ENCODE assay signal across 8 cellular contexts in the genomic region with DNA sequence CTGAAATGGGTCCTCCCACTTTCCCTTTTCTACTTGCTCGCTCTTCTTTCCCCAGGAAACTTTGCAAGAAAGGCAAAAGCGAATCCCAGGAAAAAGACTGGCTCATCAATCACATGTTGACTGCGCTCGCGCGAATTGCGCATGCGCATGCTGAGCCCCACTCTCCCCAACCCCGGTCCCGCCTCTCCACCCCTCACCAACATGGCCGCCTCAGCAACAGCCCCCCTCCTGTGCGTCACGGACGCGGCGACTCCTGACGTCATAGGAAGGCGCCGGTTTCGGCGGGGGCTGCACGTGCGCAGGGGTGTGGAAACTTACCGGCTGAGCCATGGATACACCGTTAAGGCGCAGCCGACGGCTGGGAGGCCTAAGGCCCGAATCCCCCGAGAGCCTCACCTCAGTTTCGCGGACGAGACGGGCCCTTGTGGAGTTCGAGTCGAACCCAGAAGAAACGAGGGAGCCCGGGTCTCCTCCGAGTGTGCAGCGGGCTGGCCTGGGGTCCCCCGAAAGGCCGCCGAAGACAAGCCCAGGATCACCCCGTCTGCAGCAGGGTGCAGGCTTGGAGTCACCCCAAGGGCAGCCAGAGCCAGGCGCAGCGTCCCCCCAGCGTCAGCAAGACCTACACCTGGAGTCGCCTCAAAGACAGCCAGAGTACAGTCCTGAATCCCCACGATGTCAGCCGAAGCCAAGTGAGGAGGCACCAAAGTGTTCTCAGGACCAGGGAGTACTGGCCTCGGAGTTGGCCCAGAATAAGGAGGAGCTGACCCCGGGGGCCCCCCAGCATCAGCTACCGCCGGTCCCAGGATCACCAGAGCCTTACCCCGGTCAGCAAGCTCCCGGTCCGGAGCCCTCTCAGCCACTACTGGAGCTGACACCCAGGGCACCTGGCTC.
DNase-seq lines count a peak whose midpoint lies in the region; TF ChIP-seq lines count a peak whose summit lies in the region.

A gene with protein sequence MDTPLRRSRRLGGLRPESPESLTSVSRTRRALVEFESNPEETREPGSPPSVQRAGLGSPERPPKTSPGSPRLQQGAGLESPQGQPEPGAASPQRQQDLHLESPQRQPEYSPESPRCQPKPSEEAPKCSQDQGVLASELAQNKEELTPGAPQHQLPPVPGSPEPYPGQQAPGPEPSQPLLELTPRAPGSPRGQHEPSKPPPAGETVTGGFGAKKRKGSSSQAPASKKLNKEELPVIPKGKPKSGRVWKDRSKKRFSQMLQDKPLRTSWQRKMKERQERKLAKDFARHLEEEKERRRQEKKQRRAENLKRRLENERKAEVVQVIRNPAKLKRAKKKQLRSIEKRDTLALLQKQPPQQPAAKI (plus strand): TSS at position 317 of the 891 bp plus-strand sequence. CDS start 12 bp downstream, at position 329.

- H3K4me3 Mint-ChIP-seq in activated naive CD4-positive, alpha-beta T cell treated with anti-CD3 and anti-CD28 coated beads, Interleukin-2, amount 50 U/mL, for 24 hours = peak within 1 kb of the TSS; percentile 98

- POLR2A ChIA-PET in HEK293T (lab: Yijun Ruan, JAX) = interaction anchor here (0.6 to 1.4 kb wide), 3 partner anchors 10 to 72 kb away, joined by 3 to 8 read pairs (median 4); partner anchors contain the start of gene TMEM109

- peaks cover 43% of the 10 kb centered on the region for H3K4me1 Mint-ChIP-seq in activated naive CD4-positive, alpha-beta T cell treated with anti-CD3 and anti-CD28 coated beads, Interleukin-2, amount 50 U/mL, for 24 hours

- H3K27me3 Mint-ChIP-seq in activated naive CD4-positive, alpha-beta T cell treated with anti-CD3 and anti-CD28 coated beads, Interleukin-2, amount 50 U/mL, for 24 hours = no peaks in the 10 kb centered on the region

- DNase-seq in GM04503 (ENCODE audit: low read depth) (peak; percentile 59), HEK293T (ENCODE audit: extremely low spot score) (peak; percentile 99), MV-4-11 (lab: John Stamatoyannopoulos, UW) (peak; percentile 92), SKM-1 (lab: John Stamatoyannopoulos, UW; ENCODE audit: unreplicated experiment) (peak; percentile 79), globus pallidus (ENCODE audit: low spot score) (peak; percentile 95), non-pigmented ciliary epithelial cell (ENCODE audit: low read depth) (peak; percentile 68), substantia nigra (lab: John Stamatoyannopoulos, UW) (peak; percentile 67 to 96 (median 91))

- H3K36me3 Mint-ChIP-seq in activated naive CD4-positive, alpha-beta T cell treated with anti-CD3 and anti-CD28 coated beads, Interleukin-2, amount 50 U/mL, for 24 hours = peaks cover 18% of the 10 kb centered on the region

- H3K27ac Mint-ChIP-seq in activated naive CD4-positive, alpha-beta T cell treated with anti-CD3 and anti-CD28 coated beads, Interleukin-2, amount 50 U/mL, for 24 hours = peak within 1 kb of the TSS; percentile 94

- peak within 1 kb of the TSS; percentile 56 for H3K27ac ChIP-seq in substantia nigra (ENCODE audit: low read depth, low read length, poor library complexity, severe bottlenecking)

- CTCF ChIA-PET in HEK293T (lab: Yijun Ruan, JAX) = no interaction called here

- no peaks in the 10 kb centered on the region for H3K9me3 Mint-ChIP-seq in activated naive CD4-positive, alpha-beta T cell treated with anti-CD3 and anti-CD28 coated beads, Interleukin-2, amount 50 U/mL, for 24 hours

TF ChIP-seq in HEK293T, 16 proteins besides CTCF, POLR2A, EP300 and RAD21:
- TF ChIP-seq BHLHE40 (IDR thresholded peaks at IDR 0.05; ENCODE audit: borderline replicate concordance) = peak; percentile 67
- TF ChIP-seq, protein P1, sequence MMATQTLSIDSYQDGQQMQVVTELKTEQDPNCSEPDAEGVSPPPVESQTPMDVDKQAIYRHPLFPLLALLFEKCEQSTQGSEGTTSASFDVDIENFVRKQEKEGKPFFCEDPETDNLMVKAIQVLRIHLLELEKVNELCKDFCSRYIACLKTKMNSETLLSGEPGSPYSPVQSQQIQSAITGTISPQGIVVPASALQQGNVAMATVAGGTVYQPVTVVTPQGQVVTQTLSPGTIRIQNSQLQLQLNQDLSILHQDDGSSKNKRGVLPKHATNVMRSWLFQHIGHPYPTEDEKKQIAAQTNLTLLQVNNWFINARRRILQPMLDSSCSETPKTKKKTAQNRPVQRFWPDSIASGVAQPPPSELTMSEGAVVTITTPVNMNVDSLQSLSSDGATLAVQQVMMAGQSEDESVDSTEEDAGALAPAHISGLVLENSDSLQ (IDR thresholded peaks at IDR 0.05) = peak; percentile 95
- TF ChIP-seq TARDBP (IDR thresholded peaks at IDR 0.05) = no peak
- TF ChIP-seq FOXK2 (IDR thresholded peaks at IDR 0.05) = peak; percentile 86
- TF ChIP-seq L3MBTL2 (conservative IDR thresholded peaks at IDR 0.05) = peak; percentile 96
- TF ChIP-seq CTBP1 (IDR thresholded peaks at IDR 0.05; ENCODE audit: borderline replicate concordance) = no peak
- TF ChIP-seq ELF4 (IDR thresholded peaks at IDR 0.05) = no peak
- TF ChIP-seq ARNT (IDR thresholded peaks at IDR 0.05) = peak; percentile 58; the same call in 1 of the 2 replicates

Comparison
In these comparisons a context has a peak if more than half of its experiments do, and no peak if none do; other contexts are left out.
1. Peak in every context shown above with its lines: DNase-seq and H3K27ac ChIP-seq.